Comparison of ENCODE assay signal across 18 cellular contexts in genomic region chr3:99911433-99911832, GRCh38.
DNase-seq lines count a peak whose midpoint lies in the region; ATAC-seq and TF ChIP-seq lines count a peak whose summit lies in the region.
"Had no signal": no experiment of that assay in that cellular context is flagged by ENCODE, and none has a peak within 500 bp of the region (broad histone marks: within the 10 kb centered on the region; RNA-seq: fewer than 3 reads in every experiment).

No MANE protein-coding gene starts in this region.

- ATAC-seq in foreskin keratinocyte (peak; percentile 49), HG03457 (IDR thresholded peaks at IDR 0.05; ENCODE audit: unreplicated experiment) (no peak), HG03108 (IDR thresholded peaks at IDR 0.05; ENCODE audit: unreplicated experiment) (no peak), HG02623 (IDR thresholded peaks at IDR 0.05; ENCODE audit: unreplicated experiment) (no peak)
- ATAC-seq: stimulated activated naive CD8-positive, alpha-beta T cell treated with anti-CD3 and anti-CD28 coated beads, Interleukin-15, Interleukin-2, amounts not matched to agents 100 U/mL and 50 U/mL, for 24 hours; T-cell had no signal

- H2AFZ ChIP-seq in parathyroid adenoma = peak overlapping the region; percentile 27

- H3K4me2 ChIP-seq in parathyroid adenoma (ENCODE audit: low read length) = no peak overlapping the region

- H3K9ac ChIP-seq in parathyroid adenoma = peak overlapping the region; percentile 9

- no peaks in the 10 kb centered on the region for H3K27me3 ChIP-seq in foreskin keratinocyte
- H3K27me3 ChIP-seq in parathyroid adenoma (ENCODE audit: control insufficient read depth, insufficient read depth, low read length) = no peaks in the 10 kb centered on the region
- no peaks in the 10 kb centered on the region for H3K27me3 ChIP-seq in dorsolateral prefrontal cortex
- H3K27me3 ChIP-seq: transverse colon had no signal

- TF ChIP-seq CTCF in foreskin keratinocyte (conservative IDR thresholded peaks at IDR 0.05) (no peak), parathyroid adenoma (IDR thresholded peaks at IDR 0.05) (no peak), dorsolateral prefrontal cortex (IDR thresholded peaks at IDR 0.05 in 54 of 56, conservative IDR thresholded peaks at IDR 0.05 in 2 of 56; ENCODE audit: low read depth in 1 of 56, partially characterized antibody in 56 of 56) (no peak)

- H3K36me3 ChIP-seq in parathyroid adenoma (ENCODE audit: control insufficient read depth, insufficient read depth, low read length) = no peaks in the 10 kb centered on the region
- H3K36me3 ChIP-seq: transverse colon had no signal

- H3K4me1 ChIP-seq in foreskin keratinocyte (peaks cover 23% of the 10 kb centered on the region), parathyroid adenoma (peaks cover 29% of the 10 kb centered on the region)
- H3K4me1 ChIP-seq: transverse colon had no signal

- H3K4me3 ChIP-seq in parathyroid adenoma (ENCODE audit: low read depth, low read length) (no peak overlapping the region), dorsolateral prefrontal cortex (no peak overlapping the region)
- H3K4me3 ChIP-seq: transverse colon had no signal

- no peak overlapping the region for H3K27ac ChIP-seq in foreskin keratinocyte
- no peak overlapping the region for H3K27ac ChIP-seq in parathyroid adenoma
- H3K27ac ChIP-seq in dorsolateral prefrontal cortex = no peak overlapping the region
- H3K27ac ChIP-seq: transverse colon, VCaP had no signal

- intact Hi-C loops in dorsolateral prefrontal cortex (cut with DNase I) = no loop called here

- H3K79me2 ChIP-seq in parathyroid adenoma = no peaks in the 10 kb centered on the region

- DNase-seq in Daoy (ENCODE audit: low read depth) = peak; percentile 75
- DNase-seq in NCI-H524 (lab: John Stamatoyannopoulos, UW) = peak; percentile 87 to 97
- peak in 1 of 2 donors; percentile 41 for DNase-seq in foreskin keratinocyte
- no peak for DNase-seq in dorsolateral prefrontal cortex
- DNase-seq: activated CD4-positive, alpha-beta T cell treated with anti-CD3 and anti-CD28 coated beads, Interleukin-2, amount 50 U/mL, for 48 hours; activated naive CD4-positive, alpha-beta T cell treated with anti-CD3 and anti-CD28 coated beads, Interleukin-2, amount 50 U/mL, for 16 hours; AML-193; NCI-H1105 treated with DMSO at 0.1 percent for 48 hours; NCI-H345; Right ventricle myocardium superior; stimulated activated naive CD8-positive, alpha-beta T cell treated with anti-CD3 and anti-CD28 coated beads, Interleukin-15, Interleukin-2, amounts not matched to agents 100 U/mL and 50 U/mL, for 24 hours; T-cell; transverse colon had no signal

- no peaks in the 10 kb centered on the region for H3K9me3 ChIP-seq in parathyroid adenoma (ENCODE audit: control insufficient read depth, low read length)
- H3K9me3 ChIP-seq: transverse colon had no signal

Comparison
In these comparisons a context has a peak if more than half of its experiments do, and no peak if none do; other contexts are left out.
1. DNase-seq: peak in Daoy (single experiment) and NCI-H524 (2 of 2); none in dorsolateral prefrontal cortex (0 of 10).